1 cellular context compared by ENCODE assay signal in genomic region chr14:24317141-24317927, GRCh38.
TF ChIP-seq lines count a peak whose summit lies in the region.

No MANE protein-coding gene starts in this region.

TF ChIP-seq in HepG2, 621 proteins besides CTCF, POLR2A, EP300 and RAD21 (continued from another document and continues in another):
- TF ChIP-seq ZNF280D (CRISPR knock-in tag; IDR thresholded peaks at IDR 0.05) (no peak), NFE2 (CRISPR knock-in tag; IDR thresholded peaks at IDR 0.05) (0 out of 2 replicates have a peak, but pooled peaks have one; percentile 2), TFE3 (CRISPR knock-in tag; IDR thresholded peaks at IDR 0.05) (no peak), FOSL1 (CRISPR knock-in tag; IDR thresholded peaks at IDR 0.05; ENCODE audit: borderline replicate concordance) (0 out of 2 replicates have a peak, but pooled peaks have one; percentile 26), ZNF143 (CRISPR knock-in tag; IDR thresholded peaks at IDR 0.05) (no peak), GABPA (IDR thresholded peaks at IDR 0.05; ENCODE audit: low read depth, low read length) (no peak), GABPA (CRISPR knock-in tag; IDR thresholded peaks at IDR 0.05; ENCODE audit: low read depth) (no peak), ZSCAN30 (CRISPR knock-in tag; IDR thresholded peaks at IDR 0.05) (no peak), U2AF2 (IDR thresholded peaks at IDR 0.05; ENCODE audit: low read depth, low read length) (no peak), ZBTB44 (CRISPR knock-in tag; IDR thresholded peaks at IDR 0.05) (no peak), TFDP2 (CRISPR knock-in tag; IDR thresholded peaks at IDR 0.05) (no peak), ZNF770 (CRISPR knock-in tag; IDR thresholded peaks at IDR 0.05) (no peak), THAP11 (CRISPR knock-in tag; IDR thresholded peaks at IDR 0.05) (no peak), CEBPZ (IDR thresholded peaks at IDR 0.05; ENCODE audit: low read length) (no peak), TBP (CRISPR knock-in tag; IDR thresholded peaks at IDR 0.05) (no peak), ETV5 (CRISPR knock-in tag; IDR thresholded peaks at IDR 0.05; ENCODE audit: borderline replicate concordance) (peak; percentile 19; the same call in 1 of the 2 replicates), ZNF34 (CRISPR knock-in tag; IDR thresholded peaks at IDR 0.05; ENCODE audit: borderline replicate concordance) (no peak), ZNF788 (CRISPR knock-in tag; IDR thresholded peaks at IDR 0.05; ENCODE audit: borderline replicate concordance) (no peak), SIN3B (IDR thresholded peaks at IDR 0.05; ENCODE audit: low read length) (no peak), HNRNPLL (IDR thresholded peaks at IDR 0.05; ENCODE audit: low read depth, low read length, poor library complexity, severe bottlenecking) (no peak), HIVEP1 (CRISPR knock-in tag; IDR thresholded peaks at IDR 0.05) (no peak), SRSF9 (IDR thresholded peaks at IDR 0.05; ENCODE audit: borderline replicate concordance, insufficient read depth, low read depth, low read length, poor library complexity, severe bottlenecking) (no peak), ZNF44 (CRISPR knock-in tag; IDR thresholded peaks at IDR 0.05) (no peak), RXRA (CRISPR knock-in tag; IDR thresholded peaks at IDR 0.05) (no peak), MLX (CRISPR knock-in tag; IDR thresholded peaks at IDR 0.05) (0 out of 2 replicates have a peak, but pooled peaks have one; percentile 11), ZNF616 (CRISPR knock-in tag; IDR thresholded peaks at IDR 0.05; ENCODE audit: low read depth) (no peak), NR2F2 (IDR thresholded peaks at IDR 0.05; ENCODE audit: borderline replicate concordance, low read depth) (no peak), ZFX (CRISPR knock-in tag; IDR thresholded peaks at IDR 0.05; ENCODE audit: low read depth) (no peak), KDM5A (IDR thresholded peaks at IDR 0.05; ENCODE audit: borderline replicate concordance, low read length) (no peak), AHR (CRISPR knock-in tag; IDR thresholded peaks at IDR 0.05) (no peak), ZNF841 (CRISPR knock-in tag; IDR thresholded peaks at IDR 0.05; ENCODE audit: borderline replicate concordance) (no peak), ZFP82 (CRISPR knock-in tag; IDR thresholded peaks at IDR 0.05; ENCODE audit: borderline replicate concordance) (no peak), FOXK1 (CRISPR knock-in tag; IDR thresholded peaks at IDR 0.05; ENCODE audit: borderline replicate concordance, low read depth) (no peak), ZNF580 (CRISPR knock-in tag; IDR thresholded peaks at IDR 0.05; ENCODE audit: borderline replicate concordance, low read depth) (0 out of 2 replicates have a peak, but pooled peaks have one; percentile 28), ZFP36L2 (CRISPR knock-in tag; IDR thresholded peaks at IDR 0.05) (no peak), ELF1 (CRISPR knock-in tag; IDR thresholded peaks at IDR 0.05) (peak; percentile 23; the same call in 1 of the 2 replicates), KDM4B (CRISPR knock-in tag; IDR thresholded peaks at IDR 0.05) (0 out of 2 replicates have a peak, but pooled peaks have one; percentile 3), HNF1B (CRISPR knock-in tag; IDR thresholded peaks at IDR 0.05) (no peak), NFYC (CRISPR knock-in tag; IDR thresholded peaks at IDR 0.05) (0 out of 2 replicates have a peak, but pooled peaks have one; percentile 23), ZNF879 (CRISPR knock-in tag; IDR thresholded peaks at IDR 0.05) (no peak), ZNF615 (CRISPR knock-in tag; IDR thresholded peaks at IDR 0.05; ENCODE audit: borderline replicate concordance) (no peak), ATF7 (IDR thresholded peaks at IDR 0.05) (no peak), ATF7 (CRISPR knock-in tag; IDR thresholded peaks at IDR 0.05) (no peak), PRDM10 (CRISPR knock-in tag; IDR thresholded peaks at IDR 0.05; ENCODE audit: low read depth) (0 out of 2 replicates have a peak, but pooled peaks have one; percentile 50), PLRG1 (conservative IDR thresholded peaks at IDR 0.05) (no peak)
